In the genomic region with DNA sequence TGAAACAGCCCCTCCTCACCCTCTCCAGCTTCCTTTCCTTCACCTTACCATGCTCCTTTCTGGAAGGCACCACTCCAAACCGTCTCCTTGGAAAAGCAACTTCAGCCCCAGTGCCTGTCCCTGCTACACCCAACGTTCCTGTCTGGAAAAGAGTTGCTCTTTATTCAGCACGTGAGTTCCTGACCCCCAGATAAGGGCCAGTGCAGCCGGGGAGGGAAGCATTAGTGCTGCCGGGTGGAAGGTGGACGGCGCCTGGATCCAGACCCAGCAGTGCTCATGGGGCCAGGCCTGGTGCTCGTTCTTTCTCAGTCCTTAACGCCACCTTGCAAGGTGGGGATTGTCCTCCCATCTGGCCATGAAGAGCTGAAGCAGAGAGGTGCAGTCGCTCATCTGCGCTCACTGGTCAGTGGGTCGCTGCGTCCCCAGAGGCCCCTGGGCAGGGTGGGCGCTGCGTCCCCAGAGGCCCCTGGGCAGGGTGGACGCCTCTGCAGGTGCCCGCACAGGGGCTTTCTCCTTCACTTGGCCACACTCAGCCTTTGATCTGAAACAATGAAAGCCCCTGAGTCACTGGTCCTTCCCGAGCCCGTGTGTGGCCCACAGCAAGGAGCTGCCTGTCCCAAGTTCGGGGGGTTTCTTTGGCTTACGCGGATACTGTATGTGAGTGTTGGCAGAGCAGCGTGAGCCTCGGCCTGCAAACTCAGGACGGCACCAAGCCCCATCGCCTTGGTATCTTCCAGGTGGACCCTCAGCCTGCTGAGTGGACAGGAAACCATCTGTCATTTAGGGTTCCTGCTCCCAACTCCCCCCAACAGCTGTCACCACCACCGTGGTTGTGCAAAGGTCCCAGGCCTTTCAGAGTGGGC, we compare ENCODE assay signal across 24 cellular contexts.
"Had no signal": no experiment of that assay in that cellular context is flagged by ENCODE, and none has a peak within 500 bp of the region (broad histone marks: within the 10 kb centered on the region; RNA-seq: fewer than 3 reads in every experiment).

No MANE protein-coding gene starts in this region.

- H3K4me3 ChIP-seq: colonic mucosa, hepatocyte, left ventricle myocardium inferior, lower lobe of right lung, psoas muscle, stomach, thoracic aorta, transverse colon had no signal

- H3K9ac ChIP-seq: parathyroid adenoma had no signal

- H3K9me3 Mint-ChIP-seq: memory B cell; natural killer cell treated with Interleukin-12 subunit alpha and Interleukin-12 subunit beta and Interleukin-15 and Interleukin-18, amount 100 ng/mL, for 72 hours had no signal

- H3K27me3 ChIP-seq: colonic mucosa, hepatocyte had no signal

- H3K36me3 Mint-ChIP-seq: natural killer cell treated with Interleukin-12 subunit alpha and Interleukin-12 subunit beta and Interleukin-15 and Interleukin-18, amount 100 ng/mL, for 72 hours had no signal

- H3K36me3 ChIP-seq: colonic mucosa, left ventricle myocardium inferior, lower lobe of right lung, stomach, thoracic aorta, transverse colon had no signal

- H3K4me1 ChIP-seq: colonic mucosa, left ventricle myocardium inferior, parathyroid adenoma, psoas muscle had no signal

- H3K4me2 ChIP-seq: hepatocyte had no signal

- H3K27ac ChIP-seq: colonic mucosa, hepatocyte, left ventricle myocardium inferior, lower lobe of right lung, parathyroid adenoma, psoas muscle, stomach, thoracic aorta, transverse colon had no signal

- FAIRE-seq: endothelial cell of umbilical vein, kidney had no signal

- H3K27ac Mint-ChIP-seq: memory B cell; natural killer cell treated with Interleukin-12 subunit alpha and Interleukin-12 subunit beta and Interleukin-15 and Interleukin-18, amount 100 ng/mL, for 72 hours had no signal

- ATAC-seq: left cardiac atrium; lower lobe of right lung; natural killer cell treated with Interleukin-12 subunit alpha and Interleukin-12 subunit beta and Interleukin-15 and Interleukin-18, amount 100 ng/mL, for 72 hours; psoas muscle; sciatic nerve had no signal

- H3K9me3 ChIP-seq: colonic mucosa, left ventricle myocardium inferior, lower lobe of right lung, psoas muscle, stomach, thoracic aorta, transverse colon had no signal

- H3K79me2 ChIP-seq: hepatocyte, parathyroid adenoma had no signal

- H3K4me3 Mint-ChIP-seq: memory B cell; natural killer cell treated with Interleukin-12 subunit alpha and Interleukin-12 subunit beta and Interleukin-15 and Interleukin-18, amount 100 ng/mL, for 72 hours had no signal

- DNase-seq: colonic mucosa; dermis blood vessel endothelial cell; erythroblast; foreskin melanocyte; head of caudate nucleus; kidney; left cardiac atrium; left ventricle myocardium inferior; lower lobe of right lung; midbrain; psoas muscle; retina; stimulated activated CD4-positive, alpha-beta T cell treated with anti-CD3 and anti-CD28 coated beads, Interleukin-12 subunit alpha, Interleukin-12 subunit beta, amount 100 ng/mL, for 4 hours; stimulated activated naive CD4-positive, alpha-beta T cell; stomach; substantia nigra; transverse colon had no signal

- H2AFZ ChIP-seq: hepatocyte, parathyroid adenoma had no signal
